In genomic region chr1:212432706-212433576, GRCh38 we compare ENCODE assay signal across 8 cellular contexts. TPM values are rescaled to one million over a fixed set of nuclear protein-coding genes. Genes with fewer than 3 reads are reported as not detected.
DNase-seq lines count a peak whose midpoint lies in the region; ATAC-seq and TF ChIP-seq lines count a peak whose summit lies in the region.

Gene NENF (plus strand): TSS chr1:212432920. CDS start chr1:212432944, 24 bp downstream.

- POLR2A ChIA-PET in CD8-positive, alpha-beta T cell (lab: Charles Lee), result interaction anchor here (0.9 to 1.6 kb wide), 4 partner anchors 11 to 147 kb away, joined by 3 to 7 read pairs (median 4); partner anchors contain the start of gene PACC1

- peak; percentile 99 for ATAC-seq in CD8-positive, alpha-beta T cell
- peak; percentile 97 for ATAC-seq in GM19395 (IDR thresholded peaks at IDR 0.05; ENCODE audit: unreplicated experiment)
- ATAC-seq in HG03521 (IDR thresholded peaks at IDR 0.05; ENCODE audit: unreplicated experiment), result peak; percentile 99

- H3K4me3 Mint-ChIP-seq in CD8-positive, alpha-beta T cell, result peak within 1 kb of the TSS; percentile 81

- H3K9me3 ChIP-seq in CD8-positive, alpha-beta T cell (ENCODE audit: low read length), result no peaks in the 10 kb centered on the region
- no peaks in the 10 kb centered on the region for H3K9me3 ChIP-seq in mononuclear cell (ENCODE audit: low read depth, low read length)

- H3K36me3 ChIP-seq in CD8-positive, alpha-beta T cell (ENCODE audit: insufficient read depth, low read length), result no peaks in the 10 kb centered on the region

- H3K4me1 Mint-ChIP-seq in CD8-positive, alpha-beta T cell (ENCODE audit: low read depth), result peaks cover 34% of the 10 kb centered on the region

- intact Hi-C loops in CD8-positive, alpha-beta T cell (cut with DNase I, micrococcal nuclease), result loop anchor here (1.0 to 5.0 kb wide), 6 partner anchors 19 to 396 kb away; partner anchors contain the start of genes PACC1 (in 2 of the 2), DTL (in 1 of the 2), INTS7 (in 1 of the 2) and PPP2R5A (in 1 of the 2)

- no peaks in the 10 kb centered on the region for H3K27me3 ChIP-seq in CD8-positive, alpha-beta T cell (ENCODE audit: insufficient read depth, low read length)
- no peaks in the 10 kb centered on the region for H3K27me3 ChIP-seq in mononuclear cell (ENCODE audit: insufficient read depth, low read length)

- DNase-seq in CD8-positive, alpha-beta T cell, result peak; percentile 44 to 85 (median 68)
- DNase-seq in NOMO-1 treated with dmso at 0.1 percent for 144 hours (lab: John Stamatoyannopoulos, UW; ENCODE audit: unreplicated experiment) (peak; percentile 67), epidermal melanocyte (ENCODE audit: insufficient read length, low spot score) (peak; percentile 95)
- DNase-seq in activated CD8-positive, alpha-beta memory T cell treated with anti-CD3 and anti-CD28 coated beads, Interleukin-2, amount 50 U/mL, for 48 hours, result peak; percentile 88
- peak; percentile 70 to 75 for DNase-seq in stimulated activated CD8-positive, alpha-beta memory T cell treated with anti-CD3 and anti-CD28 coated beads, Interleukin-2, amount 100 ng/mL, for 48 hours (ENCODE audit: low read depth in 2 of 2)

- no peaks in the 10 kb centered on the region for H3K36me3 Mint-ChIP-seq in CD8-positive, alpha-beta T cell

- peak within 1 kb of the TSS; percentile 71 for H3K4me3 ChIP-seq in CD8-positive, alpha-beta T cell (ENCODE audit: low read depth, low read length)
- peak within 1 kb of the TSS; percentile 57 for H3K4me3 ChIP-seq in mononuclear cell (ENCODE audit: low read length)

- H3K4me1 ChIP-seq in CD8-positive, alpha-beta T cell (ENCODE audit: insufficient read depth, low read length), result peaks cover 17% of the 10 kb centered on the region
- peaks cover 14% of the 10 kb centered on the region for H3K4me1 ChIP-seq in mononuclear cell (ENCODE audit: insufficient read depth, low read length)

- no peaks in the 10 kb centered on the region for H3K9me3 Mint-ChIP-seq in CD8-positive, alpha-beta T cell

- H3K27ac ChIP-seq in CD8-positive, alpha-beta T cell (ENCODE audit: low read depth, low read length), result peak within 1 kb of the TSS; percentile 55

- CTCF ChIA-PET in CD8-positive, alpha-beta T cell (lab: Charles Lee), result interaction anchor here (0.7 to 2.1 kb wide), 2 partner anchors 23 to 135 kb away, joined by 3 to 17 read pairs; no protein-coding TSS in a partner anchor

- H3K27ac Mint-ChIP-seq in CD8-positive, alpha-beta T cell, result peak within 1 kb of the TSS; percentile 74

- TF ChIP-seq CTCF in CD8-positive, alpha-beta T cell (IDR thresholded peaks at IDR 0.05), result no peak

- H3K27me3 Mint-ChIP-seq in CD8-positive, alpha-beta T cell (ENCODE audit: low read depth), result no peaks in the 10 kb centered on the region

RNA-seq across cellular contexts. Expression of gene NENF, which starts in this region (rescaled TPM):
- 10 to 100 TPM; 17.7 to 20.3 TPM for total RNA-seq in CD8-positive, alpha-beta T cell
- 12.9 TPM for total RNA-seq in mononuclear cell

Comparison
In these comparisons a context has a peak if more than half of its experiments do, and no peak if none do; other contexts are left out.
1. Peak in every context shown above with its lines: DNase-seq, ATAC-seq, H3K4me3 ChIP-seq and H3K27ac ChIP-seq.